1 cellular context compared by ENCODE assay signal in genomic region chr6:118712955-118713354, GRCh38.
TF ChIP-seq lines count a peak whose summit lies in the region.

No MANE protein-coding gene starts in this region.

TF ChIP-seq in IMR-90, 13 proteins besides CTCF, POLR2A, EP300 and RAD21 (continued from another document):
- no peak for TF ChIP-seq NFE2L2 (IDR thresholded peaks at IDR 0.05; ENCODE audit: low read depth, low read length)
